In genomic region chr10:32972929-32973328, GRCh38 we compare ENCODE assay signal across 15 cellular contexts. TPM values are rescaled to one million over a fixed set of nuclear protein-coding genes. Genes with fewer than 3 reads are reported as not detected.
A peak's percentile ranks its signal among the peaks of the same experiment; 100 is the strongest.
DNase-seq lines count a peak whose midpoint lies in the region; ATAC-seq, FAIRE-seq and TF ChIP-seq lines count a peak whose summit lies in the region.
"Had no signal": no experiment of that assay in that cellular context is flagged by ENCODE, and none has a peak within 500 bp of the region (broad histone marks: within the 10 kb centered on the region; RNA-seq: fewer than 3 reads in every experiment).

No MANE protein-coding gene starts in this region.

- H3K4me3 ChIP-seq in A549: no peak overlapping the region
- H3K4me3 ChIP-seq: upper lobe of right lung had no signal

- CTCF ChIA-PET in A549 (lab: Yijun Ruan, JAX): no interaction called here

- FAIRE-seq in A549 (lab: Jason Lieb, UNC) (no peak), H54 (lab: Jason Lieb, UNC) (peak; percentile 23)
- FAIRE-seq: colon had no signal

- no peak for TF ChIP-seq POLR2A in A549 (IDR thresholded peaks at IDR 0.05; ENCODE audit: low read length)
- no peak for TF ChIP-seq POLR2A in H54 (IDR thresholded peaks at IDR 0.05; ENCODE audit: low read depth, low read length)

- TF ChIP-seq RAD21 in A549 (conservative IDR thresholded peaks at IDR 0.05 in 1 of 2, IDR thresholded peaks at IDR 0.05 in 1 of 2): no peak

- no peak for TF ChIP-seq EP300 in A549 (IDR thresholded peaks at IDR 0.05)

- peaks cover 69% of the 10 kb centered on the region for H3K4me1 ChIP-seq in A549

- TF ChIP-seq CTCF in A549 (IDR thresholded peaks at IDR 0.05): no peak

- peak overlapping the region; percentile 89 to 94 for H3K27ac ChIP-seq in A549
- H3K27ac ChIP-seq: upper lobe of right lung had no signal

- no peaks in the 10 kb centered on the region for H3K9me3 ChIP-seq in A549
- H3K9me3 ChIP-seq: upper lobe of right lung had no signal

- peak overlapping the region; percentile 84 for H3K4me2 ChIP-seq in A549

- ATAC-seq in A549: no peak
- peak; percentile 43 for ATAC-seq in esophagus mucosa
- ATAC-seq: upper lobe of right lung had no signal

- DNase-seq in A549 (ENCODE audit: low read depth in 1 of 2, low spot score in 1 of 2) (no peak), H54 (ENCODE audit: insufficient read length, low spot score) (no peak), NAMALWA (ENCODE audit: low spot score) (peak; percentile 13), NCI-H2171 (lab: John Stamatoyannopoulos, UW) (no peak), GOT3 (lab: John Stamatoyannopoulos, UW) (no peak), NCI-H510A treated with DMSO at 0.1 percent for 48 hours (lab: John Stamatoyannopoulos, UW) (no peak)
- DNase-seq in stimulated activated naive CD4-positive, alpha-beta T cell treated with Interleukin-2 at 50 U/mL for 16 hours (lab: John Stamatoyannopoulos, UW): no peak
- DNase-seq: activated T-cell treated with anti-CD3 and anti-CD28 coated beads, Interleukin-2, amount 50 U/mL, for 48 hours; amniotic stem cell; HCEC 1CT; NCI-H2107; T-helper 1 cell; upper lobe of right lung had no signal

- POLR2A ChIA-PET in A549 (lab: Yijun Ruan, JAX): interaction anchor here (0.7 to 3.2 kb wide), 3 partner anchors 9 to 195 kb away, joined by 3 to 65 read pairs (median 10); no protein-coding TSS in a partner anchor

TF ChIP-seq in A549, 52 proteins besides CTCF, POLR2A, EP300 and RAD21:
- peak; percentile 78 for TF ChIP-seq MAFK (IDR thresholded peaks at IDR 0.05; ENCODE audit: partially characterized antibody)
- no peak for TF ChIP-seq ZFP36 (IDR thresholded peaks at IDR 0.05; ENCODE audit: borderline replicate concordance, partially characterized antibody)
- no peak for TF ChIP-seq TP53 (CRISPR knock-in tag; IDR thresholded peaks at IDR 0.05)
- 0 out of 2 replicates have a peak, but pooled peaks have one; percentile 32 for TF ChIP-seq NFE2L2 (conservative IDR thresholded peaks at IDR 0.05; ENCODE audit: low read length)
- TF ChIP-seq FOSL2 (IDR thresholded peaks at IDR 0.05): no peak
- TF ChIP-seq FOSL2 (CRISPR knock-in tag; IDR thresholded peaks at IDR 0.05): peak; percentile 93
- TF ChIP-seq EHF (CRISPR knock-in tag; IDR thresholded peaks at IDR 0.05): 0 out of 2 replicates have a peak, but pooled peaks have one; percentile 13
- 0 out of 2 replicates have a peak, but pooled peaks have one; percentile 19 for TF ChIP-seq HOXB13 (CRISPR knock-in tag; IDR thresholded peaks at IDR 0.05; ENCODE audit: low read depth)
- peak; percentile 42; the same call in 1 of the 2 replicates for TF ChIP-seq ATOH8 (CRISPR knock-in tag; IDR thresholded peaks at IDR 0.05; ENCODE audit: low read depth)
- 0 out of 2 replicates have a peak, but pooled peaks have one; percentile 9 for TF ChIP-seq JUNB (IDR thresholded peaks at IDR 0.05)
TF ChIP-seq in A549: peak in this region for 7.

RNA-seq across cellular contexts. Expression of gene ITGB1, which starts 14.9 kb away (rescaled TPM):
- polyA plus RNA-seq in A549 (2011; rRNA removed) (1,667 and 2,408 TPM in 2 replicates), A549 (2017; fragmentation: RNase III; extraction: RNeasy Plus Mini Kit Qiagen cat#74134 plus additional on column Dnase treatment) (1,270 to 1,281 TPM (median 1,270 TPM) in 3 replicates)
- polyA plus RNA-seq in A549 (2012; cell fraction: cytosol; rRNA removed): 320 and 370 TPM in 2 replicates
- polyA plus RNA-seq in A549 (2012; cell fraction: nucleus; rRNA removed): 214 and 381 TPM in 2 replicates
- polyA minus RNA-seq in A549 (2011; rRNA and poly(A)+ RNA removed): 799 and 821 TPM in 2 replicates
- total RNA-seq in esophagus mucosa: 102 TPM
